In genomic region chr16:85601730-85602401, GRCh38 we compare ENCODE assay signal across 1 cellular context.
TF ChIP-seq lines count a peak whose summit lies in the region.

No MANE protein-coding gene starts in this region.

TF ChIP-seq in K562, 482 proteins besides CTCF, POLR2A, EP300 and RAD21 (continued from another document and continues in another):
- TF ChIP-seq HMGXB4 (CRISPR knock-in tag; IDR thresholded peaks at IDR 0.05) (no peak), ZNF184 (CRISPR knock-in tag; IDR thresholded peaks at IDR 0.05) (no peak), HEY1 (CRISPR knock-in tag; IDR thresholded peaks at IDR 0.05; ENCODE audit: borderline replicate concordance) (no peak), ZBTB49 (CRISPR knock-in tag; IDR thresholded peaks at IDR 0.05; ENCODE audit: borderline replicate concordance) (no peak), ZNF57 (CRISPR knock-in tag; IDR thresholded peaks at IDR 0.05) (no peak), RFX7 (CRISPR knock-in tag; IDR thresholded peaks at IDR 0.05) (no peak), TGIF2 (CRISPR knock-in tag; IDR thresholded peaks at IDR 0.05) (no peak), HMG20B (CRISPR knock-in tag; IDR thresholded peaks at IDR 0.05) (no peak), SMARCE1 (IDR thresholded peaks at IDR 0.05) (no peak), LEF1 (IDR thresholded peaks at IDR 0.05) (no peak), THRB (CRISPR knock-in tag; conservative IDR thresholded peaks at IDR 0.05) (no peak), ZNF766 (CRISPR knock-in tag; conservative IDR thresholded peaks at IDR 0.05) (no peak), SMAD1 (IDR thresholded peaks at IDR 0.05; ENCODE audit: low read depth, low read length, partially characterized antibody) (no peak), ZBTB43 (CRISPR knock-in tag; IDR thresholded peaks at IDR 0.05) (no peak), ZBTB8A (IDR thresholded peaks at IDR 0.05; ENCODE audit: partially characterized antibody) (no peak), SRF (CRISPR knock-in tag; IDR thresholded peaks at IDR 0.05) (no peak), TARDBP (IDR thresholded peaks at IDR 0.05) (no peak), ZNF175 (CRISPR knock-in tag; IDR thresholded peaks at IDR 0.05; ENCODE audit: low read depth) (no peak), GABPB2 (CRISPR knock-in tag; conservative IDR thresholded peaks at IDR 0.05) (no peak), POLR2H (tag; IDR thresholded peaks at IDR 0.05; ENCODE audit: low read depth) (peak; percentile 50; the same call in 1 of the 2 replicates), ZNF75A (CRISPR knock-in tag; IDR thresholded peaks at IDR 0.05) (no peak), FOXM1 (IDR thresholded peaks at IDR 0.05; ENCODE audit: low read depth) (no peak), FOXM1 (CRISPR knock-in tag; IDR thresholded peaks at IDR 0.05; ENCODE audit: low read depth) (no peak), SRSF7 (optimal IDR thresholded peaks at IDR 0.05; ENCODE audit: low read depth, low read length) (no peak), NR1H2 (CRISPR knock-in tag; IDR thresholded peaks at IDR 0.05) (no peak), TCF7 (IDR thresholded peaks at IDR 0.05; ENCODE audit: borderline replicate concordance) (no peak), NCOA1 (IDR thresholded peaks at IDR 0.05; ENCODE audit: low read depth) (no peak), XRCC5 (IDR thresholded peaks at IDR 0.05; ENCODE audit: low read depth, low read length) (no peak; the same call in 1 of the 2 replicates), CHD4 (IDR thresholded peaks at IDR 0.05; ENCODE audit: insufficient read depth, insufficient replicate concordance, low read depth, low read length, poor library complexity, severe bottlenecking) (no peak), RBM14 (IDR thresholded peaks at IDR 0.05; ENCODE audit: borderline replicate concordance, insufficient read depth, low read depth, low read length) (no peak), ZNF518B (CRISPR knock-in tag; IDR thresholded peaks at IDR 0.05) (no peak), TFE3 (CRISPR knock-in tag; IDR thresholded peaks at IDR 0.05) (no peak), HIVEP1 (CRISPR knock-in tag; IDR thresholded peaks at IDR 0.05) (no peak), FOXJ2 (tag; IDR thresholded peaks at IDR 0.05) (no peak), PML (IDR thresholded peaks at IDR 0.05; ENCODE audit: low read length) (no peak), HCFC1 (IDR thresholded peaks at IDR 0.05; ENCODE audit: low read depth, low read length) (no peak), FOXP1 (CRISPR knock-in tag; IDR thresholded peaks at IDR 0.05) (no peak), RFX5 (IDR thresholded peaks at IDR 0.05; ENCODE audit: low read depth, low read length) (no peak), TCF7L2 (IDR thresholded peaks at IDR 0.05; ENCODE audit: low read depth, low read length) (no peak), SFPQ (IDR thresholded peaks at IDR 0.05; ENCODE audit: low read depth, low read length) (no peak)
- TF ChIP-seq, protein P1, sequence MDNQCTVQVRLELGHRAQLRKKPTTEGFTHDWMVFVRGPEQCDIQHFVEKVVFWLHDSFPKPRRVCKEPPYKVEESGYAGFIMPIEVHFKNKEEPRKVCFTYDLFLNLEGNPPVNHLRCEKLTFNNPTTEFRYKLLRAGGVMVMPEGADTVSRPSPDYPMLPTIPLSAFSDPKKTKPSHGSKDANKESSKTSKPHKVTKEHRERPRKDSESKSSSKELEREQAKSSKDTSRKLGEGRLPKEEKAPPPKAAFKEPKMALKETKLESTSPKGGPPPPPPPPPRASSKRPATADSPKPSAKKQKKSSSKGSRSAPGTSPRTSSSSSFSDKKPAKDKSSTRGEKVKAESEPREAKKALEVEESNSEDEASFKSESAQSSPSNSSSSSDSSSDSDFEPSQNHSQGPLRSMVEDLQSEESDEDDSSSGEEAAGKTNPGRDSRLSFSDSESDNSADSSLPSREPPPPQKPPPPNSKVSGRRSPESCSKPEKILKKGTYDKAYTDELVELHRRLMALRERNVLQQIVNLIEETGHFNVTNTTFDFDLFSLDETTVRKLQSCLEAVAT (IDR thresholded peaks at IDR 0.05): no peak; a peak in 1 of 4 replicates
- TF ChIP-seq, protein P2, sequence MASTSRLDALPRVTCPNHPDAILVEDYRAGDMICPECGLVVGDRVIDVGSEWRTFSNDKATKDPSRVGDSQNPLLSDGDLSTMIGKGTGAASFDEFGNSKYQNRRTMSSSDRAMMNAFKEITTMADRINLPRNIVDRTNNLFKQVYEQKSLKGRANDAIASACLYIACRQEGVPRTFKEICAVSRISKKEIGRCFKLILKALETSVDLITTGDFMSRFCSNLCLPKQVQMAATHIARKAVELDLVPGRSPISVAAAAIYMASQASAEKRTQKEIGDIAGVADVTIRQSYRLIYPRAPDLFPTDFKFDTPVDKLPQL (IDR thresholded peaks at IDR 0.05; ENCODE audit: extremely low read depth, insufficient read length): no peak
- TF ChIP-seq, protein P3, sequence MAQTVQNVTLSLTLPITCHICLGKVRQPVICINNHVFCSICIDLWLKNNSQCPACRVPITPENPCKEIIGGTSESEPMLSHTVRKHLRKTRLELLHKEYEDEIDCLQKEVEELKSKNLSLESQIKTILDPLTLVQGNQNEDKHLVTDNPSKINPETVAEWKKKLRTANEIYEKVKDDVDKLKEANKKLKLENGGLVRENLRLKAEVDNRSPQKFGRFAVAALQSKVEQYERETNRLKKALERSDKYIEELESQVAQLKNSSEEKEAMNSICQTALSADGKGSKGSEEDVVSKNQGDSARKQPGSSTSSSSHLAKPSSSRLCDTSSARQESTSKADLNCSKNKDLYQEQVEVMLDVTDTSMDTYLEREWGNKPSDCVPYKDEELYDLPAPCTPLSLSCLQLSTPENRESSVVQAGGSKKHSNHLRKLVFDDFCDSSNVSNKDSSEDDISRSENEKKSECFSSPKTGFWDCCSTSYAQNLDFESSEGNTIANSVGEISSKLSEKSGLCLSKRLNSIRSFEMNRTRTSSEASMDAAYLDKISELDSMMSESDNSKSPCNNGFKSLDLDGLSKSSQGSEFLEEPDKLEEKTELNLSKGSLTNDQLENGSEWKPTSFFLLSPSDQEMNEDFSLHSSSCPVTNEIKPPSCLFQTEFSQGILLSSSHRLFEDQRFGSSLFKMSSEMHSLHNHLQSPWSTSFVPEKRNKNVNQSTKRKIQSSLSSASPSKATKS (CRISPR knock-in tag; IDR thresholded peaks at IDR 0.05): no peak
- TF ChIP-seq, protein P4, sequence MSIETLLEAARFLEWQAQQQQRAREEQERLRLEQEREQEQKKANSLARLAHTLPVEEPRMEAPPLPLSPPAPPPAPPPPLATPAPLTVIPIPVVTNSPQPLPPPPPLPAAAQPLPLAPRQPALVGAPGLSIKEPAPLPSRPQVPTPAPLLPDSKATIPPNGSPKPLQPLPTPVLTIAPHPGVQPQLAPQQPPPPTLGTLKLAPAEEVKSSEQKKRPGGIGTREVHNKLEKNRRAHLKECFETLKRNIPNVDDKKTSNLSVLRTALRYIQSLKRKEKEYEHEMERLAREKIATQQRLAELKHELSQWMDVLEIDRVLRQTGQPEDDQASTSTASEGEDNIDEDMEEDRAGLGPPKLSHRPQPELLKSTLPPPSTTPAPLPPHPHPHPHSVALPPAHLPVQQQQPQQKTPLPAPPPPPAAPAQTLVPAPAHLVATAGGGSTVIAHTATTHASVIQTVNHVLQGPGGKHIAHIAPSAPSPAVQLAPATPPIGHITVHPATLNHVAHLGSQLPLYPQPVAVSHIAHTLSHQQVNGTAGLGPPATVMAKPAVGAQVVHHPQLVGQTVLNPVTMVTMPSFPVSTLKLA (conservative IDR thresholded peaks at IDR 0.05): peak in 1 of 2 experiments; percentile 64; a peak in 2 of 4 replicates
